In genomic region chr18:35392375-35392774, GRCh38 we compare ENCODE assay signal across 28 cellular contexts.
"Had no signal": no experiment of that assay in that cellular context is flagged by ENCODE, and none has a peak within 500 bp of the region (broad histone marks: within the 10 kb centered on the region; RNA-seq: fewer than 3 reads in every experiment).

No MANE protein-coding gene starts in this region.

- ATAC-seq: effector memory CD8-positive, alpha-beta T cell; esophagus mucosa; foreskin keratinocyte; gastrocnemius medialis; gastroesophageal sphincter; heart left ventricle; heart right ventricle had no signal

- H3K4me3 ChIP-seq: colonic mucosa, coronary artery, dorsolateral prefrontal cortex, esophagus muscularis mucosa, esophagus squamous epithelium, gastrocnemius medialis, gastroesophageal sphincter, heart left ventricle, heart right ventricle had no signal

- H3K9me3 ChIP-seq: colonic mucosa, esophagus muscularis mucosa, esophagus squamous epithelium, gastrocnemius medialis had no signal

- H3K27ac ChIP-seq: colonic mucosa, coronary artery, dorsolateral prefrontal cortex, epithelial cell of prostate, esophagus muscularis mucosa, esophagus squamous epithelium, foreskin keratinocyte, gastrocnemius medialis, gastroesophageal sphincter, heart left ventricle, heart right ventricle had no signal

- FAIRE-seq: colon, endometrium, endothelial cell of umbilical vein, frontal cortex had no signal

- H3K36me3 ChIP-seq: colonic mucosa, esophagus muscularis mucosa, esophagus squamous epithelium, gastrocnemius medialis, gastroesophageal sphincter, heart left ventricle, heart right ventricle had no signal

- H3K4me1 ChIP-seq: colonic mucosa, esophagus muscularis mucosa, esophagus squamous epithelium, foreskin keratinocyte, gastrocnemius medialis, gastroesophageal sphincter had no signal

- DNase-seq: colonic mucosa; cortex of kidney; dermis blood vessel endothelial cell; dorsolateral prefrontal cortex; effector CD4-positive, alpha-beta T cell; effector CD8-positive, alpha-beta T cell; effector memory CD4-positive, alpha-beta T cell; effector memory CD8-positive, alpha-beta T cell; endodermal cell; erythroblast; esophagus squamous epithelium; foreskin fibroblast; foreskin keratinocyte; foreskin melanocyte; gastrocnemius medialis; glutamatergic neuron; head of caudate nucleus; heart left ventricle; heart right ventricle had no signal

- H3K27me3 ChIP-seq: colonic mucosa, dorsolateral prefrontal cortex, esophagus muscularis mucosa, esophagus squamous epithelium, gastrocnemius medialis, gastroesophageal sphincter had no signal
